In the genomic region with DNA sequence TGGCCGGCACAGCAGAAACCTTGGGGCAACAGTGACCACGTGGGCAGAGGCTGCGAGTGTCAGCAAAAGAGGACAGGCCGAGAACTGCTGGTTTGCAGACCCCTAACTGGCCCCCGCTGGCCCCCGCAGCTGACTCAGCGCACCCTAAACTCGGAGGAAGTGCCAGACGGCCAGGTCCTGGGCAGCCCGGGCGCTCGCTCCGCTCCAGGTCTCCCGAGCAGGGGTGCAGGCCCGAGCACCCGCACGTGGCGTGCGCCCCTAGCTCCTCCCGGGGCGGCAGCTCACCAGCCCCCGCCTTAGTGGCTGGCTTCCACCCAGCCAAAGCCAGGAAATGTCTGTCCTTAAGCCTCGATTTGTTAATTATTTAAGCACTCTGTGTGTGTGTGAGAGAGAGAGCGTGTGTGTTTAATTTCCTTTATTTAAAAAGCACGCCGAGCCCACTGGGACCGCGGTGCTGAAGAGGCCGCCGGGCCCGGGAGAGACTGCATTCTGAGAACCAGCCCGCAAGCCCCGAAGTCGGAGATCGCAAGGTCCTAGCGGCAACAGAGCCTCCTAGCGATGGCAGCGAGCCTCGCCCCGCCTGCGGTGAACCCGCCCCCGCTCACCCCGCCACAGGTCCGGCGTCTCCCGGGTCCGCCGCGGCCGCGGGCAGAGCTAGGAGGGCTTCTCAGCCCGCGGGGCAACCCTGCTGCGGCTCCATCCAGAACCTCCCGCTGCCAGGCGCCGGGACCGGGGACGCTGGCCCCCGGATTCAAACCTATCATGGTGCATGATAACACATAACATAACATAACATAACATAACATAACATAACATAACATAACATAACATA, we compare ENCODE assay signal across 8 cellular contexts. TPM values are rescaled to one million over a fixed set of nuclear protein-coding genes. Genes with fewer than 3 reads are reported as not detected.
DNase-seq lines count a peak whose midpoint lies in the region; ATAC-seq and TF ChIP-seq lines count a peak whose summit lies in the region.

No MANE protein-coding gene starts in this region.

- H3K36me3 ChIP-seq in left lung, result no peaks in the 10 kb centered on the region

- H3K9me3 ChIP-seq in left lung, result no peaks in the 10 kb centered on the region

- peak overlapping the region; percentile 26 to 37 for H3K4me3 ChIP-seq in left lung

- intact Hi-C loops in dendritic cell treated with granulocyte-macrophage colony-stimulating factor and Interleukin-4, amounts not matched to agents 40 ng/mL and 50 ng/mL, for 4 days (cut with micrococcal nuclease), result loop anchor here (1.0 to 10.0 kb wide), 4 partner anchors 46 to 464 kb away; a partner anchor contains a TSS
- intact Hi-C loops in left lung (cut with DNase I), result no loop called here

- peaks cover 0 to 40% of the 10 kb centered on the region in 2 donors for H3K4me1 ChIP-seq in left lung

- H3K27ac Mint-ChIP-seq in dendritic cell treated with granulocyte-macrophage colony-stimulating factor and Interleukin-4, amounts not matched to agents 40 ng/mL and 50 ng/mL, for 4 days, result peak overlapping the region; percentile 97

- DNase-seq in GM13977 (ENCODE audit: low spot score) (peak; percentile 73), NCI-H146 (lab: John Stamatoyannopoulos, UW) (peak; percentile 62), left lung (peak; percentile 80 to 95), DMS79 (lab: John Stamatoyannopoulos, UW) (no peak)
- DNase-seq in activated CD4-positive, alpha-beta T cell treated with anti-CD3 and anti-CD28 coated beads for 48 hours, result peak; percentile 79
- peak; percentile 56 for DNase-seq in stimulated activated CD4-positive, alpha-beta T cell treated with anti-CD3 and anti-CD28 coated beads, Interleukin-2, amount 100 ng/mL, for 4 hours (ENCODE audit: low read depth)

- H3K27ac ChIP-seq in left lung, result peak overlapping the region; percentile 21 to 87

- H3K4me1 Mint-ChIP-seq in dendritic cell treated with granulocyte-macrophage colony-stimulating factor and Interleukin-4, amounts not matched to agents 40 ng/mL and 50 ng/mL, for 4 days (ENCODE audit: low read depth), result peaks cover 42% of the 10 kb centered on the region

- H3K27me3 Mint-ChIP-seq in dendritic cell treated with granulocyte-macrophage colony-stimulating factor and Interleukin-4, amounts not matched to agents 40 ng/mL and 50 ng/mL, for 4 days, result peaks cover 10% of the 10 kb centered on the region

- H3K9me3 Mint-ChIP-seq in dendritic cell treated with granulocyte-macrophage colony-stimulating factor and Interleukin-4, amounts not matched to agents 40 ng/mL and 50 ng/mL, for 4 days, result no peaks in the 10 kb centered on the region

- in situ Hi-C loops in GM13977 (cut with MboI; ENCODE audit: low pct_unique_long_range_greater_than_20kb, low sequenced_read_pairs, unreplicated experiment), result no loop called here

- peak; percentile 85 for ATAC-seq in HG02623 (IDR thresholded peaks at IDR 0.05; ENCODE audit: unreplicated experiment)
- ATAC-seq in left lung, result peak; percentile 96

- no peaks in the 10 kb centered on the region for H3K36me3 Mint-ChIP-seq in dendritic cell treated with granulocyte-macrophage colony-stimulating factor and Interleukin-4, amounts not matched to agents 40 ng/mL and 50 ng/mL, for 4 days (ENCODE audit: low read depth)

- H3K27me3 ChIP-seq in left lung, result no peaks in the 10 kb centered on the region

- TF ChIP-seq CTCF in GM13977 (IDR thresholded peaks at IDR 0.05; ENCODE audit: extremely low read depth, insufficient read depth, missing control alignments) (peak; percentile 61), left lung (IDR thresholded peaks at IDR 0.05) (peak; percentile 35 to 63)

- peak overlapping the region; percentile 82 for H3K4me3 Mint-ChIP-seq in dendritic cell treated with granulocyte-macrophage colony-stimulating factor and Interleukin-4, amounts not matched to agents 40 ng/mL and 50 ng/mL, for 4 days

RNA-seq across cellular contexts. Expression of a gene that starts 45.9 kb away (rescaled TPM):
- total RNA-seq in left lung, result 10 to 100 TPM; 10.1 to 14.4 TPM
